ENCODE assay signal across 19 cellular contexts in the genomic region with DNA sequence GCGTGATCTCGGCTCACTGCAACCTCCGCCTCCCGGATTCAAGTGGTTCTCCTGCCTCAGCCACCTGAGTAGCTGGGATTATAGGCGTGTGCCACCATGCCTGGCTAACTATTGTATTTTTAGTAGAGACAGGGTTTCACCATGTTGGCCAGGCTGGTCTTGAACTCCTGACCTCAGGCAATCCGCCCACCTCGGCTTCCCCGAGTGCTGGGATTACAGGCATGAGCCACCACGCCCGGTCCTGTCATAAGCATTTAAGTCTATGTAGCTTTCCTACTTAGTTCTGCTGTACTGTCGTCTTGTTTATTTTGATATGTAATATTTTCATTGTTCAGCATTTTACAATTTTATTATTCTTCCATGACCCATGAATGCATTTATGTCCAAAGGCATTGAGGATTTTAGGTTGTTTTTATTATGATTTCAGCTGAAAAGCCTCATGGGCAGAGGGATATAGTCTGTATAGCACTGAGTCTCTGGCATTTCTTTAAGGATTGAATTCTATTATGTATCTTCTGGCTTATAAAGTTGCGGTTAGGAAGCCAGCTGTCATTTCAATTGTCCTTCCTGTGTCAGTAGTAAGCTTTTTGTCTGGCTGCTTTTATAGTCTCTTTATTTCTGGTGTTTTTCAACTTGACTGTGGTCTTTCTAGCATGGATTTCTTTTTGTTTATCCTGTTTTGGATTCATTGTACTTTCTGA. TPM values are rescaled to one million over a fixed set of nuclear protein-coding genes. Genes with fewer than 3 reads are reported as not detected.
A peak's percentile ranks its signal among the peaks of the same experiment; 100 is the strongest.
DNase-seq lines count a peak whose midpoint lies in the region; ATAC-seq and TF ChIP-seq lines count a peak whose summit lies in the region.
"Had no signal": no experiment of that assay in that cellular context is flagged by ENCODE, and none has a peak within 500 bp of the region (broad histone marks: within the 10 kb centered on the region; RNA-seq: fewer than 3 reads in every experiment).

No MANE protein-coding gene starts in this region.

- peak overlapping the region; percentile 49 for H3K4me3 ChIP-seq in endodermal cell (ENCODE audit: low read length)

- H3K27me3 ChIP-seq in endodermal cell (ENCODE audit: control insufficient read depth, insufficient read depth, low read length, poor library complexity, severe bottlenecking): no peaks in the 10 kb centered on the region

- no peaks in the 10 kb centered on the region for H3K27me3 Mint-ChIP-seq in activated naive CD4-positive, alpha-beta T cell treated with anti-CD3 and anti-CD28 coated beads for 36 hours (ENCODE audit: low read depth)
- no peaks in the 10 kb centered on the region for H3K27me3 Mint-ChIP-seq in endodermal cell (ENCODE audit: insufficient read depth)
- H3K27me3 Mint-ChIP-seq: CD4-positive, alpha-beta memory T cell; naive B cell had no signal

- H3K27ac Mint-ChIP-seq in activated naive CD4-positive, alpha-beta T cell treated with anti-CD3 and anti-CD28 coated beads for 36 hours: peak overlapping the region; percentile 63
- no peak overlapping the region for H3K27ac Mint-ChIP-seq in endodermal cell
- peak overlapping the region; percentile 2 for H3K27ac Mint-ChIP-seq in stimulated activated effector memory CD8-positive, alpha-beta T cell treated with anti-CD3 and anti-CD28 coated beads, Interleukin-12 subunit alpha, Interleukin-12 subunit beta, amount 100 ng/mL, for 72 hours

- peaks cover 48% of the 10 kb centered on the region for H3K36me3 ChIP-seq in endodermal cell (ENCODE audit: control insufficient read depth, insufficient read depth, low read length)

- no peak overlapping the region for H3K27ac ChIP-seq in endodermal cell (ENCODE audit: low read depth, low read length)

- 85 to 89% methylated on average over 8 to 11 of the region's 12 CpGs for WGBS in endodermal cell (ENCODE audit: insufficient coverage in 1 of 2, insufficient read length in 1 of 2), 2 experiments

- no peak for DNase-seq in activated naive CD4-positive, alpha-beta T cell treated with anti-CD3 and anti-CD28 coated beads for 36 hours
- DNase-seq in activated naive CD4-positive, alpha-beta T cell treated with anti-CD3 and anti-CD28 coated beads, Interleukin-2, amount 50 U/mL, for 16 hours: no peak
- DNase-seq in LHCN-M2 (ENCODE audit: low read depth) (peak; percentile 25), endodermal cell (no peak), iPS-NIHi7 (ENCODE audit: extremely low spot score) (no peak)
- no peak for DNase-seq in stimulated activated effector memory CD8-positive, alpha-beta T cell treated with anti-CD3 and anti-CD28 coated beads, Interleukin-12 subunit alpha, Interleukin-12 subunit beta, amount 100 ng/mL, for 72 hours (ENCODE audit: low spot score in 2 of 2)
- no peak for DNase-seq in stimulated activated CD4-positive, alpha-beta T cell treated with anti-CD3 and anti-CD28 coated beads, Interleukin-4, amount 100 ng/mL, for 24 hours
- DNase-seq: CD4-positive, alpha-beta memory T cell; foreskin fibroblast; KBM-7; kidney; naive B cell; NCI-H1092; NCI-H2081 treated with DMSO at 0.1 percent for 48 hours; NCI-H510A treated with DMSO at 0.1 percent for 48 hours; SK-N-SH; stimulated activated CD4-positive, alpha-beta T cell treated with anti-CD3 and anti-CD28 coated beads, Interleukin-2, amount 100 ng/mL, for 48 hours; T1000 had no signal

- no peak overlapping the region for H3K4me3 Mint-ChIP-seq in activated naive CD4-positive, alpha-beta T cell treated with anti-CD3 and anti-CD28 coated beads for 36 hours
- no peak overlapping the region for H3K4me3 Mint-ChIP-seq in endodermal cell
- H3K4me3 Mint-ChIP-seq in stimulated activated effector memory CD8-positive, alpha-beta T cell treated with anti-CD3 and anti-CD28 coated beads, Interleukin-12 subunit alpha, Interleukin-12 subunit beta, amount 100 ng/mL, for 72 hours: no peak overlapping the region
- H3K4me3 Mint-ChIP-seq: CD4-positive, alpha-beta memory T cell; naive B cell had no signal

- ATAC-seq in stimulated activated effector memory CD8-positive, alpha-beta T cell treated with anti-CD3 and anti-CD28 coated beads, Interleukin-12 subunit alpha, Interleukin-12 subunit beta, amount 100 ng/mL, for 72 hours: no peak
- no peak for ATAC-seq in GM19328 (IDR thresholded peaks at IDR 0.05; ENCODE audit: unreplicated experiment)

- H3K4me1 ChIP-seq in endodermal cell (ENCODE audit: control insufficient read depth, insufficient read depth, low read length): no peaks in the 10 kb centered on the region

- H3K9me3 ChIP-seq in endodermal cell (ENCODE audit: control insufficient read depth, low read length): peaks cover 23% of the 10 kb centered on the region
- H3K9me3 ChIP-seq: SK-N-SH had no signal

- H3K9ac ChIP-seq in endodermal cell (ENCODE audit: extremely low read depth, low read length, poor library complexity, severe bottlenecking): no peak overlapping the region
- H3K9ac ChIP-seq: SK-N-SH had no signal

- TF ChIP-seq CTCF in endodermal cell (conservative IDR thresholded peaks at IDR 0.05): no peak

- H3K4me1 Mint-ChIP-seq in activated naive CD4-positive, alpha-beta T cell treated with anti-CD3 and anti-CD28 coated beads for 36 hours (ENCODE audit: low read depth): peaks cover 61% of the 10 kb centered on the region
- H3K4me1 Mint-ChIP-seq in endodermal cell: peaks cover 9% of the 10 kb centered on the region
- peaks cover 53% of the 10 kb centered on the region for H3K4me1 Mint-ChIP-seq in stimulated activated effector memory CD8-positive, alpha-beta T cell treated with anti-CD3 and anti-CD28 coated beads, Interleukin-12 subunit alpha, Interleukin-12 subunit beta, amount 100 ng/mL, for 72 hours

- H3K36me3 Mint-ChIP-seq in activated naive CD4-positive, alpha-beta T cell treated with anti-CD3 and anti-CD28 coated beads for 36 hours (ENCODE audit: low read depth): peaks cover 30% of the 10 kb centered on the region
- H3K36me3 Mint-ChIP-seq in endodermal cell (ENCODE audit: low read depth): peaks cover 75% of the 10 kb centered on the region
- H3K36me3 Mint-ChIP-seq in stimulated activated effector memory CD8-positive, alpha-beta T cell treated with anti-CD3 and anti-CD28 coated beads, Interleukin-12 subunit alpha, Interleukin-12 subunit beta, amount 100 ng/mL, for 72 hours: peaks cover 44% of the 10 kb centered on the region

- CTCF ChIA-PET in activated naive CD4-positive, alpha-beta T cell treated with anti-CD3 and anti-CD28 coated beads for 36 hours (lab: Charles Lee): interaction anchor here (0.8 to 1.6 kb wide), 3 partner anchors 47 to 85 kb away, joined by 4 to 5 read pairs (median 4); partner anchors contain the start of gene RRP1

- intact Hi-C loops in activated naive CD4-positive, alpha-beta T cell treated with anti-CD3 and anti-CD28 coated beads for 36 hours (cut with micrococcal nuclease): no loop called here

- H3K9me3 Mint-ChIP-seq in activated naive CD4-positive, alpha-beta T cell treated with anti-CD3 and anti-CD28 coated beads for 36 hours: no peaks in the 10 kb centered on the region
- H3K9me3 Mint-ChIP-seq in endodermal cell: peaks cover 8% of the 10 kb centered on the region
- H3K9me3 Mint-ChIP-seq in stimulated activated effector memory CD8-positive, alpha-beta T cell treated with anti-CD3 and anti-CD28 coated beads, Interleukin-12 subunit alpha, Interleukin-12 subunit beta, amount 100 ng/mL, for 72 hours: no peaks in the 10 kb centered on the region

RNA-seq across cellular contexts. Expression of gene AGPAT3, which starts 9.2 kb away (rescaled TPM):
- 10 to 100 TPM; 57.9 to 64.1 TPM for total RNA-seq in activated naive CD4-positive, alpha-beta T cell treated with anti-CD3 and anti-CD28 coated beads for 36 hours
- total RNA-seq in LHCN-M2 (2014; rRNA removed) (21.7 and 24.0 TPM in 2 replicates), endodermal cell (10 to 100 TPM; 44.0 to 74.4 TPM)
- 22.2 TPM for polyA plus RNA-seq in LHCN-M2 (2012)
- 22.2 TPM for polyA plus RNA-seq in endodermal cell (2013, experiment 1 of 2)
- polyA plus RNA-seq in endodermal cell (2013, experiment 2 of 2): 21.4 TPM
